In the genomic region with DNA sequence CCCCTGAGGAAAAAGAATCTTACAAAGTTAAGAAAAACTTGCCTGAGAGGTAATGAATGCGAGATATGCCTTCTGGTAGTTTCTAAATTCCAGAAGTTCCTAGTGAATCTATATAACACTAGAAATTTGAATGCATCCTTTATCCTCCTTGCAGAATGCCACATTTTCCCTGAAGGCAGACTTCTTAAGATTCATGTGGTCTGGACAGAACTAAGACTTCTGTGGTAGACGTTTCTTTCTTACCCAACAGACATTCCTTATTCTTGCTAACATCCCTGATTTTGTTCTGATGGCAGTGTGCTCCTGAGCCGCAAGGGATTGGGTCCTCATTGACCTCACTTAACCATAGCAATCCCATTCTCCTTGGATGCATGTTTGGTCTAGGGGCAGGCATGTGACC, we compare ENCODE assay signal across 17 cellular contexts.
DNase-seq lines count a peak whose midpoint lies in the region; ATAC-seq and TF ChIP-seq lines count a peak whose summit lies in the region.
"Had no signal": no experiment of that assay in that cellular context is flagged by ENCODE, and none has a peak within 500 bp of the region (broad histone marks: within the 10 kb centered on the region; RNA-seq: fewer than 3 reads in every experiment).

No MANE protein-coding gene starts in this region.

- no peaks in the 10 kb centered on the region for H3K9me3 ChIP-seq in BE2C

- H3K4me3 ChIP-seq in BE2C (ENCODE audit: low read depth, low read length) = no peak overlapping the region
- H3K4me3 ChIP-seq: A549, BLaER1 had no signal

- peak; percentile 28 for DNase-seq in COLO829 (ENCODE audit: low spot score)
- DNase-seq in SK-MEL-5 (ENCODE audit: low read depth, low spot score) = peak; percentile 85
- peak; percentile 93 for DNase-seq in foreskin melanocyte
- no peak for DNase-seq in BE2C
- DNase-seq: AML-193; C1 segment of cervical spinal cord; Caco-2; Calu3; CD4-positive, alpha-beta memory T cell; CD4-positive, CD25-positive, alpha-beta regulatory T cell; CD8-positive, alpha-beta memory T cell; DMS79 treated with DMSO at 0.1 percent for 48 hours; GF-D8 had no signal

- ATAC-seq in HG02623 (IDR thresholded peaks at IDR 0.05; ENCODE audit: unreplicated experiment) (no peak), GM18873 (IDR thresholded peaks at IDR 0.05; ENCODE audit: low FRiP score, unreplicated experiment) (no peak)
- ATAC-seq: A549 had no signal

- no peaks in the 10 kb centered on the region for H3K36me3 ChIP-seq in BE2C

- in situ Hi-C loops in SK-MEL-5 (cut with HindIII; ENCODE audit: low pct_unique_long_range_greater_than_20kb, low sequenced_read_pairs) = no loop called here

- H3K27me3 ChIP-seq in BE2C = no peaks in the 10 kb centered on the region
- H3K27me3 ChIP-seq: BLaER1 had no signal

- no peak for TF ChIP-seq CTCF in BE2C (IDR thresholded peaks at IDR 0.05; ENCODE audit: low read depth, low read length)

- H3K4me1 ChIP-seq in BE2C = no peaks in the 10 kb centered on the region
- H3K4me1 ChIP-seq: A549, BLaER1, Caco-2 had no signal
